In genomic region chr21:35325953-35326352, GRCh38 we compare ENCODE assay signal across 1 cellular context.
TF ChIP-seq lines count a peak whose summit lies in the region.

No MANE protein-coding gene starts in this region.

TF ChIP-seq in IMR-90, 13 proteins besides CTCF, POLR2A, EP300 and RAD21 (continued from another document):
- TF ChIP-seq ELK1 (IDR thresholded peaks at IDR 0.05; ENCODE audit: borderline replicate concordance, low read depth, low read length) (no peak), SMC3 (IDR thresholded peaks at IDR 0.05; ENCODE audit: low read depth, low read length) (no peak), FOS (IDR thresholded peaks at IDR 0.05; ENCODE audit: low read depth, low read length) (no peak), BHLHE40 (IDR thresholded peaks at IDR 0.05; ENCODE audit: low read depth, low read length) (no peak), NFE2L2 (IDR thresholded peaks at IDR 0.05; ENCODE audit: low read depth, low read length) (no peak), MXI1 (IDR thresholded peaks at IDR 0.05; ENCODE audit: borderline replicate concordance, low read depth, low read length) (no peak), RCOR1 (IDR thresholded peaks at IDR 0.05; ENCODE audit: insufficient replicate concordance, low read length) (no peak), USF2 (IDR thresholded peaks at IDR 0.05; ENCODE audit: low read depth, low read length) (no peak), MAFK (IDR thresholded peaks at IDR 0.05; ENCODE audit: low read depth, low read length) (no peak), RFX5 (IDR thresholded peaks at IDR 0.05; ENCODE audit: low read depth, low read length) (no peak), MAZ (IDR thresholded peaks at IDR 0.05; ENCODE audit: borderline replicate concordance, low read depth, low read length) (no peak), CEBPB (IDR thresholded peaks at IDR 0.05; ENCODE audit: low read depth, low read length) (no peak)
